ENCODE assay signal across 12 cellular contexts in genomic region chr7:84049034-84049433, GRCh38.
DNase-seq lines count a peak whose midpoint lies in the region.
"Had no signal": no experiment of that assay in that cellular context is flagged by ENCODE, and none has a peak within 500 bp of the region (broad histone marks: within the 10 kb centered on the region; RNA-seq: fewer than 3 reads in every experiment).

No MANE protein-coding gene starts in this region.

- DNase-seq in EH (ENCODE audit: low read depth) (peak; percentile 23), M059J (ENCODE audit: low read depth) (peak; percentile 71), SK-MEL-5 (ENCODE audit: low read depth, low spot score) (peak; percentile 52), renal cortical epithelial cell (ENCODE audit: low read depth) (peak; percentile 75), AG08396 (ENCODE audit: low spot score) (no peak), CD1c-positive myeloid dendritic cell (ENCODE audit: extremely low spot score) (no peak), NCI-H1436 (lab: John Stamatoyannopoulos, UW) (no peak)
- DNase-seq: ACHN; C1 segment of cervical spinal cord; Caco-2; CD8-positive, alpha-beta T cell; DND-41 had no signal

- in situ Hi-C loops in SK-MEL-5 (cut with HindIII; ENCODE audit: low pct_unique_long_range_greater_than_20kb, low sequenced_read_pairs), result no loop called here

Comparison
In these comparisons a context has a peak if more than half of its experiments do, and no peak if none do; other contexts are left out.
1. DNase-seq: peak in EH (single experiment), M059J (single experiment), SK-MEL-5 (single experiment) and renal cortical epithelial cell (single experiment); none in AG08396 (single experiment), CD1c-positive myeloid dendritic cell (single experiment) and NCI-H1436 (single experiment).